9 cellular contexts compared by ENCODE assay signal in the genomic region with DNA sequence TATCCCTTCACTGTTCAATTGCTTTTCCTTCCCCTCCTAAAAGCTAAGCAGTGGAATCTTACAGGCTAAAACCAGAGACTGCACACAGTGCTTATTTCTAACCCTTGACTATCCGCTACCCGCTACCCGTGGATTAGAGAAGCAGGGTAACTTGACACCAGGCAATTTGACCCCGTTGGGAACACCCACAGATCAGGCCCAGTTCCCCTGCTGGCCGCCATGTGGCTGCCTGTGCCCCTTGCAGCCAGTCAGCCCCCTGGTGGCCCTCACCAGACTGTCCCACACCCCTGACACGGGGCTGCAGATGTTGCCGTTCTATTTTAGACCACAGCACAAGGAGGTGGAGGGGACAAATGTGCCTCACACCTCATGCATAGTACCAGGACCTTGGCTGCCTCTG.
DNase-seq lines count a peak whose midpoint lies in the region; ATAC-seq and TF ChIP-seq lines count a peak whose summit lies in the region.
"Had no signal": no experiment of that assay in that cellular context is flagged by ENCODE, and none has a peak within 500 bp of the region (broad histone marks: within the 10 kb centered on the region; RNA-seq: fewer than 3 reads in every experiment).

No MANE protein-coding gene starts in this region.

- H3K4me1 Mint-ChIP-seq in naive thymus-derived CD8-positive, alpha-beta T cell: no peaks in the 10 kb centered on the region

- H3K4me3 ChIP-seq in AG04449 (ENCODE audit: low read depth, low read length): no peak overlapping the region
- no peak overlapping the region for H3K4me3 ChIP-seq in fibroblast of mammary gland (ENCODE audit: control insufficient read depth, low read depth, low read length)
- no peak overlapping the region for H3K4me3 ChIP-seq in osteoblast (ENCODE audit: insufficient read depth, low read length)

- H3K27me3 Mint-ChIP-seq in naive thymus-derived CD8-positive, alpha-beta T cell: peaks cover 0 to 8% (median 0%) of the 10 kb centered on the region in 5 donors

- no peaks in the 10 kb centered on the region for H3K79me2 ChIP-seq in osteoblast (ENCODE audit: insufficient read depth, low read length)

- H4K20me1 ChIP-seq in osteoblast (ENCODE audit: insufficient read depth, low read length): no peaks in the 10 kb centered on the region

- H3K27ac ChIP-seq in osteoblast (ENCODE audit: low read depth, low read length): no peak overlapping the region

- no peak overlapping the region for H3K4me2 ChIP-seq in osteoblast (ENCODE audit: insufficient read depth, low read length)

- H3K27ac Mint-ChIP-seq in naive thymus-derived CD8-positive, alpha-beta T cell: no peak overlapping the region

- H3K36me3 ChIP-seq in osteoblast (ENCODE audit: insufficient read depth, low read length): no peaks in the 10 kb centered on the region

- CTCF ChIA-PET in AG04449 (lab: Yijun Ruan, JAX): no interaction called here

- no peak for ATAC-seq in naive thymus-derived CD8-positive, alpha-beta T cell

- no peaks in the 10 kb centered on the region for H3K36me3 Mint-ChIP-seq in naive thymus-derived CD8-positive, alpha-beta T cell

- H3K9me3 Mint-ChIP-seq in naive thymus-derived CD8-positive, alpha-beta T cell: peaks cover 0 to 2% (median 0%) of the 10 kb centered on the region in 9 donors

- POLR2A ChIA-PET in AG04449 (lab: Yijun Ruan, JAX): no interaction called here
- POLR2A ChIA-PET in naive thymus-derived CD8-positive, alpha-beta T cell (lab: Charles Lee): no interaction called here

- H3K4me3 Mint-ChIP-seq in naive thymus-derived CD8-positive, alpha-beta T cell: no peak overlapping the region

- TF ChIP-seq CTCF in AG04449 (IDR thresholded peaks at IDR 0.05; ENCODE audit: insufficient read depth, low read length, missing control alignments) (peak; percentile 27), GM12873 (IDR thresholded peaks at IDR 0.05; ENCODE audit: insufficient read depth, low read depth, low read length, missing control alignments) (peak; percentile 38), fibroblast of mammary gland (conservative IDR thresholded peaks at IDR 0.05; ENCODE audit: control insufficient read depth, insufficient read depth, low read depth, low read length) (peak; percentile 8), osteoblast (IDR thresholded peaks at IDR 0.05; ENCODE audit: extremely low read depth, low read depth, low read length) (no peak)

- DNase-seq in AG04449 (ENCODE audit: low read depth, low spot score) (no peak), NCI-H524 treated with DMSO at 0.1 percent for 48 hours (lab: John Stamatoyannopoulos, UW) (peak; percentile 76), fibroblast of mammary gland (ENCODE audit: low read depth) (no peak), DMS79 treated with DMSO at 0.1 percent for 48 hours (lab: John Stamatoyannopoulos, UW) (no peak), osteoblast (ENCODE audit: insufficient read length, low spot score, missing footprints) (no peak), ureter (ENCODE audit: low spot score) (no peak)
- DNase-seq in naive thymus-derived CD8-positive, alpha-beta T cell: no peak
- DNase-seq: SIG-M5 had no signal

- no peaks in the 10 kb centered on the region for H3K9me3 ChIP-seq in osteoblast (ENCODE audit: low read depth, low read length)

- H3K27me3 ChIP-seq in osteoblast (ENCODE audit: insufficient read depth, low read length): no peaks in the 10 kb centered on the region

- H3K4me1 ChIP-seq in osteoblast (ENCODE audit: insufficient read depth, low read length): peaks cover 14% of the 10 kb centered on the region

- no peak overlapping the region for H2AFZ ChIP-seq in osteoblast (ENCODE audit: low read length)
